15 cellular contexts compared by ENCODE assay signal in the genomic region with DNA sequence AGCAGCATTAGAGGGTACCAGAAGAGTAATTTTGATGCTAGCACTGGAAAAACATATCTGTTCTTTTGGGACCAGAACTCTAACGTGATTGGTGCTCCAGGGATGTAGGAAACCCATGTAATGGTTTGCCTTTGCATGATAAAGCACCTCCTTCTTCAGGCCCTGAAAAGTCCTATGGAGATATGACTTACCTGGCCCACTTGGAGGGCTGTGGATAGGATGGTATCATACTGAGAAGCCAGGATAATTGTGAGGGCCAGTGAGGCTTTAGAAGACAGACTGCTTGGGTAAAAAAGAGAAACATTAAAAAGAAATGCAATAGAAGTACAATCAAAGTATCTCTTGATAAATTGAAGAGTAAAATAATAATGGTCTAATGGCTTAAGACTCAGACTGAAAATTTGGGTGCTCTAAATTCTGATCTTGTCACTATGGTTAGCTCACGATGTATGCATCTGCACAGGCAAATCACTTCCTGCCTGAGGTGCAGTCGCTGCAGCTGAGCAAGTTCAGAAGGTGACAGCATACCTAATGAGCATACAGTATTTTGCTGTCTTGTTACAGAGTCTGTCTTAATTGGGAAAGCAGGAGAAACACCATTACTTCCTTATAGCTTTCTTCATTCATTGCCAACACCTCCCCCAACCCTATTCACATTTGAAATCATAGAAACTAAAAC.
A peak's percentile ranks its signal among the peaks of the same experiment; 100 is the strongest.
DNase-seq lines count a peak whose midpoint lies in the region; ATAC-seq, FAIRE-seq and TF ChIP-seq lines count a peak whose summit lies in the region.
"Had no signal": no experiment of that assay in that cellular context is flagged by ENCODE, and none has a peak within 500 bp of the region (broad histone marks: within the 10 kb centered on the region; RNA-seq: fewer than 3 reads in every experiment).

No MANE protein-coding gene starts in this region.

- H3K4me3 ChIP-seq in kidney (ENCODE audit: low read length in 2 of 2) = no peak overlapping the region
- H3K4me3 ChIP-seq: tibial nerve had no signal

- peaks cover 13% of the 10 kb centered on the region for H3K4me1 Mint-ChIP-seq in stimulated activated memory B cell treated with anti-CD40 and anti-IgM and Interleukin-4, amounts not matched to agents 10 μg/mL and 1 μg/mL and 100 μg/mL, for 72 hours
- H3K4me1 Mint-ChIP-seq: neural crest cell had no signal

- no peaks in the 10 kb centered on the region for H3K27me3 Mint-ChIP-seq in stimulated activated memory B cell treated with anti-CD40 and anti-IgM and Interleukin-4, amounts not matched to agents 10 μg/mL and 1 μg/mL and 100 μg/mL, for 72 hours

- H3K27ac ChIP-seq in kidney (ENCODE audit: low read depth in 2 of 2, low read length in 2 of 2) = no peak overlapping the region
- H3K27ac ChIP-seq: epithelial cell of prostate, tibial nerve had no signal

- peak; percentile 29 for DNase-seq in NCI-H146 (lab: John Stamatoyannopoulos, UW)
- no peak for DNase-seq in NCI-H146 treated with DMSO at 0.1 percent for 48 hours (lab: John Stamatoyannopoulos, UW; ENCODE audit: unreplicated experiment)
- DNase-seq in kidney = no peak
- no peak for DNase-seq in sciatic nerve (ENCODE audit: low spot score)
- DNase-seq in OCI-M1 (lab: John Stamatoyannopoulos, UW) = no peak
- DNase-seq: activated CD8-positive, alpha-beta T cell treated with anti-CD3 and anti-CD28 coated beads, Interleukin-2, amount 10 ng/mL, durations not matched to agents 7 days and 5 days; SK-N-SH had no signal

- H3K4me3 Mint-ChIP-seq in stimulated activated memory B cell treated with anti-CD40 and anti-IgM and Interleukin-4, amounts not matched to agents 10 μg/mL and 1 μg/mL and 100 μg/mL, for 72 hours = no peak overlapping the region
- H3K4me3 Mint-ChIP-seq: activated CD8-positive, alpha-beta T cell treated with anti-CD3 and anti-CD28 coated beads, Interleukin-2, amount 10 ng/mL, durations not matched to agents 7 days and 5 days; neural crest cell had no signal

- no peak for FAIRE-seq in kidney (lab: Jason Lieb, UNC)
- FAIRE-seq: A204.1, G401.6 had no signal

- no peak overlapping the region for H3K27ac Mint-ChIP-seq in stimulated activated memory B cell treated with anti-CD40 and anti-IgM and Interleukin-4, amounts not matched to agents 10 μg/mL and 1 μg/mL and 100 μg/mL, for 72 hours
- H3K27ac Mint-ChIP-seq: activated CD8-positive, alpha-beta T cell treated with anti-CD3 and anti-CD28 coated beads, Interleukin-2, amount 10 ng/mL, durations not matched to agents 7 days and 5 days had no signal

- TF ChIP-seq CTCF in kidney (IDR thresholded peaks at IDR 0.05; ENCODE audit: borderline replicate concordance, extremely low read depth, insufficient read depth) = no peak

- peaks cover 0 to 4% of the 10 kb centered on the region in 2 donors for H3K9me3 ChIP-seq in kidney (ENCODE audit: control insufficient read depth in 1 of 2, low read length in 2 of 2)
- H3K9me3 ChIP-seq: SK-N-SH had no signal

- H3K9me3 Mint-ChIP-seq in stimulated activated memory B cell treated with anti-CD40 and anti-IgM and Interleukin-4, amounts not matched to agents 10 μg/mL and 1 μg/mL and 100 μg/mL, for 72 hours = peaks cover 7% of the 10 kb centered on the region
- H3K9me3 Mint-ChIP-seq: neural crest cell had no signal

- intact Hi-C loops in kidney (cut with DNase I) = no loop called here
- intact Hi-C loops in sciatic nerve (cut with DNase I) = no loop called here

- no peaks in the 10 kb centered on the region for H3K4me1 ChIP-seq in kidney (ENCODE audit: control insufficient read depth in 1 of 2, insufficient read depth in 1 of 2, low read depth in 1 of 2, low read length in 2 of 2)

- H3K36me3 ChIP-seq in kidney (ENCODE audit: control insufficient read depth in 1 of 2, insufficient read depth in 2 of 2, low read length in 2 of 2) = no peaks in the 10 kb centered on the region
- H3K36me3 ChIP-seq: tibial nerve had no signal

- no peaks in the 10 kb centered on the region for H3K36me3 Mint-ChIP-seq in stimulated activated memory B cell treated with anti-CD40 and anti-IgM and Interleukin-4, amounts not matched to agents 10 μg/mL and 1 μg/mL and 100 μg/mL, for 72 hours

- ATAC-seq in GM21717 (IDR thresholded peaks at IDR 0.05; ENCODE audit: unreplicated experiment) (peak; percentile 97), HG03342 (IDR thresholded peaks at IDR 0.05; ENCODE audit: unreplicated experiment) (peak; percentile 97), sciatic nerve (no peak)
- peak; percentile 84 for ATAC-seq in stimulated activated memory B cell treated with anti-CD40 and anti-IgM and Interleukin-4, amounts not matched to agents 10 μg/mL and 1 μg/mL and 100 μg/mL, for 72 hours
- ATAC-seq: activated CD8-positive, alpha-beta T cell treated with anti-CD3 and anti-CD28 coated beads, Interleukin-2, amount 10 ng/mL, durations not matched to agents 7 days and 5 days had no signal

- H3K9ac ChIP-seq in kidney (ENCODE audit: low read length in 2 of 2) = no peak overlapping the region
- H3K9ac ChIP-seq: SK-N-SH had no signal
